ENCODE assay signal across 1 cellular context in genomic region chr6:71299541-71300470, GRCh38.
TF ChIP-seq lines count a peak whose summit lies in the region.

No MANE protein-coding gene starts in this region.

TF ChIP-seq in IMR-90, 13 proteins besides CTCF, POLR2A, EP300 and RAD21:
- TF ChIP-seq USF2 (IDR thresholded peaks at IDR 0.05; ENCODE audit: low read depth, low read length), result no peak
- TF ChIP-seq RFX5 (IDR thresholded peaks at IDR 0.05; ENCODE audit: low read depth, low read length), result no peak
- no peak for TF ChIP-seq RCOR1 (IDR thresholded peaks at IDR 0.05; ENCODE audit: insufficient replicate concordance, low read length)
